9 cellular contexts compared by ENCODE assay signal in genomic region chr7:114083714-114084113, GRCh38.
DNase-seq lines count a peak whose midpoint lies in the region; ATAC-seq and TF ChIP-seq lines count a peak whose summit lies in the region.
"Had no signal": no experiment of that assay in that cellular context is flagged by ENCODE, and none has a peak within 500 bp of the region (broad histone marks: within the 10 kb centered on the region; RNA-seq: fewer than 3 reads in every experiment).

No MANE protein-coding gene starts in this region.

- H3K9me3 ChIP-seq in left ventricle myocardium inferior (replicated peaks) (no peaks in the 10 kb centered on the region), upper lobe of right lung (no peaks in the 10 kb centered on the region)

- H3K79me1 ChIP-seq in mesendoderm (ENCODE audit: low read length) = no peaks in the 10 kb centered on the region

- H3K4me1 ChIP-seq in left ventricle myocardium inferior (peaks cover 48% of the 10 kb centered on the region), mesendoderm (ENCODE audit: control insufficient read depth, low read depth, low read length) (peaks cover 2% of the 10 kb centered on the region), upper lobe of right lung (peaks cover 21% of the 10 kb centered on the region)

- H3K27me3 ChIP-seq in left ventricle myocardium inferior (ENCODE audit: low read depth) (peaks cover 96% of the 10 kb centered on the region), mesendoderm (ENCODE audit: insufficient read depth, low read length, poor library complexity) (peaks cover 28% of the 10 kb centered on the region), upper lobe of right lung (peaks cover 47% of the 10 kb centered on the region)

- no CpG with 5 or more reads among the region's 14 CpGs for WGBS in mesendoderm (ENCODE audit: extremely low coverage, insufficient coverage, low lambda C conversion rate)

- H2BK120ac ChIP-seq in mesendoderm (ENCODE audit: low read depth, low read length) = no peak overlapping the region

- H4K8ac ChIP-seq in mesendoderm (ENCODE audit: low read depth, low read length) = no peak overlapping the region

- peak overlapping the region; percentile 52 for H3K56ac ChIP-seq in mesendoderm (ENCODE audit: low read length)

- no peak overlapping the region for H3K4ac ChIP-seq in mesendoderm (ENCODE audit: low read depth, low read length)

- peak overlapping the region; percentile 28 for H3K4me2 ChIP-seq in mesendoderm (ENCODE audit: low read length)

- no peaks in the 10 kb centered on the region for H3K79me2 ChIP-seq in mesendoderm (ENCODE audit: control insufficient read depth, insufficient read depth, low read length)

- H3K36me3 ChIP-seq in left ventricle myocardium inferior = no peaks in the 10 kb centered on the region
- no peaks in the 10 kb centered on the region for H3K36me3 ChIP-seq in mesendoderm (ENCODE audit: control insufficient read depth, insufficient read depth, low read length)
- no peaks in the 10 kb centered on the region for H3K36me3 ChIP-seq in upper lobe of right lung

- intact Hi-C loops in left ventricle myocardium inferior (cut with micrococcal nuclease) (no loop called here), left cardiac atrium (cut with DNase I) (loop anchor here in 1 of 2 donors (10.0 kb wide), 2 partner anchors 331 to 581 kb away; partner anchors contain the start of gene FOXP2), upper lobe of right lung (cut with DNase I) (no loop called here)

- H3K27ac ChIP-seq in left ventricle myocardium inferior (replicated peaks) (peak overlapping the region; percentile 84), caudate nucleus (ENCODE audit: low read depth, low read length) (peak overlapping the region; percentile 93), mesendoderm (ENCODE audit: low read depth, low read length) (no peak overlapping the region), upper lobe of right lung (peak overlapping the region; percentile 82)

- no peak overlapping the region for H3K23ac ChIP-seq in mesendoderm (ENCODE audit: low read length)

- no peak overlapping the region for H2BK5ac ChIP-seq in mesendoderm (ENCODE audit: low read length)

- H3K4me3 ChIP-seq in left ventricle myocardium inferior (peak overlapping the region; percentile 74), mesendoderm (ENCODE audit: low read length) (no peak overlapping the region), upper lobe of right lung (peak overlapping the region; percentile 59)

- no peak for TF ChIP-seq CTCF in left ventricle myocardium inferior (IDR thresholded peaks at IDR 0.05; ENCODE audit: borderline replicate concordance)
- TF ChIP-seq CTCF in upper lobe of right lung (IDR thresholded peaks at IDR 0.05) = no peak

- no peak overlapping the region for H2AK5ac ChIP-seq in mesendoderm (ENCODE audit: low read length)

- H2BK15ac ChIP-seq in mesendoderm (replicated peaks; ENCODE audit: low read depth) = no peak overlapping the region

- ATAC-seq in left cardiac atrium = no peak
- no peak for ATAC-seq in upper lobe of right lung
- no peak for ATAC-seq in HG03442 (IDR thresholded peaks at IDR 0.05; ENCODE audit: unreplicated experiment)

- no peak overlapping the region for H4K5ac ChIP-seq in mesendoderm (ENCODE audit: low read length)

- DNase-seq in left ventricle myocardium inferior = no peak
- no peak for DNase-seq in left cardiac atrium
- no peak for DNase-seq in caudate nucleus (lab: John Stamatoyannopoulos, UW)
- peak; percentile 18 for DNase-seq in mesendoderm
- DNase-seq in upper lobe of right lung = no peak
- DNase-seq in NCI-H446 (lab: John Stamatoyannopoulos, UW) = no peak
- no peak for DNase-seq in NCI-H2081 treated with DMSO at 0.1 percent for 48 hours (lab: John Stamatoyannopoulos, UW)
- DNase-seq: stimulated activated CD4-positive, alpha-beta T cell treated with anti-CD3 and anti-CD28 coated beads, Interleukin-4, amount 100 ng/mL, for 4 hours had no signal

- peak overlapping the region; percentile 7 for H3K9ac ChIP-seq in mesendoderm (ENCODE audit: low read length)

- no peak overlapping the region for H3K18ac ChIP-seq in mesendoderm (ENCODE audit: low read length)
